ENCODE assay signal across 9 cellular contexts in the genomic region with DNA sequence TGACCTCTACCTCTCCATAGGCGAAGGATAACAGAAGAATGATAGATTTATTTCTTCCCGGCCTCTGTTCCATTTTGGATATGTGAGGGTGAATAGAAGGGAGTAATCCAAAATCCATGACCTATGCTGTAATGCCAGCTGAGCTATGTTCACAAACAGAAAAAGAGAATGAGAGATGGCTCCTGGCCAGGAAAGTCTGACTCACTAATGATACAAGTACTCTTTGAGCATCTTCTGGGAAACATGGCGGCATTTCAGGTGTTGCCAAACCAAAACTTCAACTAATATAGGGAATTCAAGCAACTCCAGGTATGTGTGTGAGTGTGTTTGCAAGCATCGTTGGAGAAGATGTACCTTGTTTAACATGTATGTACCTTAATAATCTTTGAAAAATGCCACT.
DNase-seq lines count a peak whose midpoint lies in the region; ATAC-seq and TF ChIP-seq lines count a peak whose summit lies in the region.
"Had no signal": no experiment of that assay in that cellular context is flagged by ENCODE, and none has a peak within 500 bp of the region (broad histone marks: within the 10 kb centered on the region; RNA-seq: fewer than 3 reads in every experiment).

No MANE protein-coding gene starts in this region.

- no peak for ATAC-seq in GM18505 (IDR thresholded peaks at IDR 0.05; ENCODE audit: unreplicated experiment)

- TF ChIP-seq CTCF in foreskin fibroblast (IDR thresholded peaks at IDR 0.05; ENCODE audit: low read depth, low read length) = no peak

- peak; percentile 75 for DNase-seq in NCI-H510A treated with DMSO at 0.1 percent for 48 hours (lab: John Stamatoyannopoulos, UW)
- no peak for DNase-seq in NCI-H510A (lab: John Stamatoyannopoulos, UW)
- DNase-seq in SHP77 treated with DMSO at 0.1 percent for 48 hours (lab: John Stamatoyannopoulos, UW) = peak; percentile 90
- peak; percentile 78 to 91 for DNase-seq in foreskin fibroblast
- peak; percentile 12 to 27 for DNase-seq in stimulated activated CD4-positive, alpha-beta T cell treated with anti-CD3 and anti-CD28 coated beads, Interleukin-12 subunit alpha, Interleukin-12 subunit beta, amount 100 ng/mL, for 24 hours (ENCODE audit: low read depth in 2 of 2)
- DNase-seq in activated CD4-positive, CD25-positive, alpha-beta regulatory T cell (lab: John Stamatoyannopoulos, UW) = no peak
- DNase-seq in CD1c-positive myeloid dendritic cell (ENCODE audit: extremely low spot score) = no peak
- DNase-seq: CD4-positive, CD25-positive, alpha-beta regulatory T cell had no signal

- no peak overlapping the region for H3K4me3 ChIP-seq in foreskin fibroblast (ENCODE audit: low read depth in 1 of 2, low read length in 2 of 2)

- TF ChIP-seq POLR2A in GM18505 (IDR thresholded peaks at IDR 0.05; ENCODE audit: borderline replicate concordance, extremely low read depth, insufficient read depth, insufficient read length) = no peak

Comparison
In these comparisons a context has a peak if more than half of its experiments do, and no peak if none do; other contexts are left out.
1. DNase-seq: peak in NCI-H510A treated with DMSO at 0.1 percent for 48 hours (single experiment), SHP77 treated with DMSO at 0.1 percent for 48 hours (single experiment), foreskin fibroblast (2 of 2) and stimulated activated CD4-positive, alpha-beta T cell treated with anti-CD3 and anti-CD28 coated beads, Interleukin-12 subunit alpha, Interleukin-12 subunit beta, amount 100 ng/mL, for 24 hours (2 of 2); none in NCI-H510A (single experiment), activated CD4-positive, CD25-positive, alpha-beta regulatory T cell (0 of 4) and CD1c-positive myeloid dendritic cell (single experiment).